ENCODE assay signal across 8 cellular contexts in the genomic region with DNA sequence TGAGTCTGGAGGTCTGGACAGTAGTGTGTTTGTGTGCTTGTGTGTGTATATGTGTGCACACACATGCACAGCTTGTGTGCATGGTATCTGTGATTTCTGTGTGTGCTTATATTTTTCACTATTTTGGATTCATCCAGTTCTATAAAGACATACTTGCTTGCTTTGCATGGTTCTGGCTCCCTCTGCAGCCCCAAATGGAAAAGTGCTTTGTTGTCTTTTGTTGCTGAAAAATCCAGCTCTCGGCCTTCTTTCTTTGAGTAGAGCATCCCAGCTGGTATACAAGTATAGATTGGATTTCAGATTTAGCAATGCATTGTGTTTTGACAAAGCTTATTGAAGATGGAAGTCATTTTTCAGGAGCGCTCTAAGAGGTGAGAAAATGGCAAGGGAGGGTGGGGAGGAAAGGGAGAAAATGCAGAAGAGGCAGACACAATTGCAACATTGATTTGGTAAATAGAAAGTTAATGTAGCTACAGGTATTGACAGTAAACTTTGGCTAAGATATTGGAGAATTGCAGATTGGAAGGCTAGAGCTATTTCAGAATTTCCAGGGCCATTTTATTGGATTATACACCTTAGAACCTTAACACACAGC.
DNase-seq lines count a peak whose midpoint lies in the region; ATAC-seq, FAIRE-seq and TF ChIP-seq lines count a peak whose summit lies in the region.

No MANE protein-coding gene starts in this region.

- H3K9me3 Mint-ChIP-seq in astrocyte (ENCODE audit: unreplicated experiment) = no peaks in the 10 kb centered on the region

- H3K27ac Mint-ChIP-seq in astrocyte (ENCODE audit: unreplicated experiment) = no peak overlapping the region

- H3K79me2 ChIP-seq in astrocyte (ENCODE audit: insufficient read depth, low read length) = no peaks in the 10 kb centered on the region

- H3K27ac ChIP-seq in astrocyte (ENCODE audit: low read depth, low read length) = no peak overlapping the region
- H3K27ac ChIP-seq in uterus = no peak overlapping the region

- intact Hi-C loops in uterus (cut with DNase I; ENCODE audit: low total_unique reads) = no loop called here

- no peaks in the 10 kb centered on the region for H3K36me3 Mint-ChIP-seq in astrocyte (ENCODE audit: low read depth, unreplicated experiment)

- no peak for FAIRE-seq in astrocyte (lab: Jason Lieb, UNC)

- H3K4me3 Mint-ChIP-seq in astrocyte (ENCODE audit: unreplicated experiment) = no peak overlapping the region

- H4K20me1 ChIP-seq in astrocyte (ENCODE audit: insufficient read depth, low read length) = peaks cover 31% of the 10 kb centered on the region

- no peak overlapping the region for H3K4me2 ChIP-seq in astrocyte (ENCODE audit: low read length)

- DNase-seq in Daoy (ENCODE audit: low read depth) (peak; percentile 47), NCI-H146 (lab: John Stamatoyannopoulos, UW) (peak; percentile 37), astrocyte (ENCODE audit: low read depth) (peak; percentile 26), kidney tubule cell (ENCODE audit: low spot score) (peak; percentile 30), uterus (peak; percentile 20 to 24)

- no peaks in the 10 kb centered on the region for H3K4me1 ChIP-seq in astrocyte (ENCODE audit: insufficient read depth, low read length)
- no peaks in the 10 kb centered on the region for H3K4me1 ChIP-seq in uterus

- no peak for TF ChIP-seq POLR2A in uterus (IDR thresholded peaks at IDR 0.05)

- H3K4me1 Mint-ChIP-seq in astrocyte (ENCODE audit: low read depth, unreplicated experiment) = peaks cover 2% of the 10 kb centered on the region

- TF ChIP-seq CTCF in astrocyte (IDR thresholded peaks at IDR 0.05; ENCODE audit: insufficient read depth, low read depth, low read length) (peak; percentile 88), uterus (IDR thresholded peaks at IDR 0.05) (peak; percentile 61 to 70 (median 64))

- no peaks in the 10 kb centered on the region for H3K27me3 Mint-ChIP-seq in astrocyte (ENCODE audit: low read depth, unreplicated experiment)

- H3K9me3 ChIP-seq in astrocyte (ENCODE audit: insufficient read depth, low read depth, low read length) (no peaks in the 10 kb centered on the region), uterus (no peaks in the 10 kb centered on the region)

- no peak overlapping the region for H2AFZ ChIP-seq in astrocyte (ENCODE audit: low read depth, low read length)

- ATAC-seq in HG03432 (IDR thresholded peaks at IDR 0.05; ENCODE audit: unreplicated experiment) (no peak), GM19351 (IDR thresholded peaks at IDR 0.05; ENCODE audit: unreplicated experiment) (no peak), HG03159 (IDR thresholded peaks at IDR 0.05; ENCODE audit: unreplicated experiment) (no peak)

- no peaks in the 10 kb centered on the region for H3K36me3 ChIP-seq in astrocyte (ENCODE audit: insufficient read depth, low read length)
- H3K36me3 ChIP-seq in uterus = no peaks in the 10 kb centered on the region

- H3K9ac ChIP-seq in astrocyte (ENCODE audit: low read length) = no peak overlapping the region

- no peaks in the 10 kb centered on the region for H3K27me3 ChIP-seq in astrocyte (ENCODE audit: insufficient read depth, low read length)
- H3K27me3 ChIP-seq in uterus = no peaks in the 10 kb centered on the region

- no peak overlapping the region for H3K4me3 ChIP-seq in astrocyte (ENCODE audit: insufficient read depth, low read depth, low read length)
- no peak overlapping the region for H3K4me3 ChIP-seq in uterus
